ENCODE assay signal across 8 cellular contexts in the genomic region with DNA sequence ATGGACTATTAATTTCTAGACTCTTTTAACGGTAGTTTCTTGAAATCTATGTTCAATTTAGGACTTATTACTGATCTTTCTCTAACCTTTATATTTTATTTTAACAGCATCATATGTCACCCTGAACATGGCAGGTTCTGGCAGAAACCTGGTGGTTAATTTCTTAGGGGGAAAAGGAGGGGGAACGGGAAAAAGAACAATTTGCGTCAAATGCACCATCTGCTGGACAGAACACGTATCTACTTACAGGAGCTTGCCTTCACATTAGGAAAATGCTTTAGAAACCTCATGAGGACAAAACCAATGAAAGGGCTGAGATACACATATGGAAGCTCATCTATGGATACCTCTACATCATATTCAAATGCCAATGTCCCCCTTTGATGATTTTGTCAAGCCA.
DNase-seq lines count a peak whose midpoint lies in the region; ATAC-seq and TF ChIP-seq lines count a peak whose summit lies in the region.

No MANE protein-coding gene starts in this region.

- H3K27ac Mint-ChIP-seq in CD8-positive, alpha-beta T cell: no peak overlapping the region

- 21% methylated on average over 4 of the region's 4 CpGs for WGBS in liver

- H3K36me3 Mint-ChIP-seq in CD8-positive, alpha-beta T cell: no peaks in the 10 kb centered on the region

- peaks cover 6% of the 10 kb centered on the region for H3K27me3 Mint-ChIP-seq in CD8-positive, alpha-beta T cell (ENCODE audit: low read depth)

- H3K9ac ChIP-seq in Karpas-422 (ENCODE audit: low read length): no peak overlapping the region
- no peak overlapping the region for H3K9ac ChIP-seq in liver (ENCODE audit: low read depth in 1 of 2, low read length in 2 of 2)

- H3K9me3 Mint-ChIP-seq in CD8-positive, alpha-beta T cell: peaks cover 5% of the 10 kb centered on the region

- DNase-seq in DMS 273 (lab: John Stamatoyannopoulos, UW; ENCODE audit: unreplicated experiment): peak; percentile 63
- no peak for DNase-seq in DMS 273 treated with DMSO at 0.1 percent for 48 hours (lab: John Stamatoyannopoulos, UW)
- peak; percentile 64 for DNase-seq in Karpas-422
- DNase-seq in T1000 (lab: John Stamatoyannopoulos, UW): no peak
- DNase-seq in CD8-positive, alpha-beta T cell: no peak

- H3K27ac ChIP-seq in Karpas-422 (ENCODE audit: low read length) (no peak overlapping the region), VCaP (no peak overlapping the region), liver (ENCODE audit: low read depth in 1 of 2, low read length in 2 of 2) (no peak overlapping the region)
- H3K27ac ChIP-seq in CD8-positive, alpha-beta T cell (ENCODE audit: low read depth, low read length): no peak overlapping the region

- POLR2A ChIA-PET in CD8-positive, alpha-beta T cell (lab: Charles Lee): no interaction called here

- no peaks in the 10 kb centered on the region for H3K79me2 ChIP-seq in Karpas-422 (ENCODE audit: low read length)

- H3K4me1 ChIP-seq in Karpas-422 (ENCODE audit: low read length) (no peaks in the 10 kb centered on the region), liver (ENCODE audit: control insufficient read depth in 4 of 4, insufficient read depth in 4 of 4, low read length in 3 of 4) (no peaks in the 10 kb centered on the region)
- no peaks in the 10 kb centered on the region for H3K4me1 ChIP-seq in CD8-positive, alpha-beta T cell (ENCODE audit: insufficient read depth, low read length)

- ATAC-seq in GM21423 (IDR thresholded peaks at IDR 0.05; ENCODE audit: unreplicated experiment): no peak
- ATAC-seq in CD8-positive, alpha-beta T cell: no peak

- no peaks in the 10 kb centered on the region for H3K4me1 Mint-ChIP-seq in CD8-positive, alpha-beta T cell (ENCODE audit: low read depth)

- CTCF ChIA-PET in CD8-positive, alpha-beta T cell (lab: Charles Lee): no interaction called here

- H3K36me3 ChIP-seq in Karpas-422 (ENCODE audit: insufficient read depth, low read length) (no peaks in the 10 kb centered on the region), liver (ENCODE audit: control insufficient read depth in 4 of 4, insufficient read depth in 3 of 4, low read depth in 1 of 4, low read length in 3 of 4) (no peaks in the 10 kb centered on the region)
- no peaks in the 10 kb centered on the region for H3K36me3 ChIP-seq in CD8-positive, alpha-beta T cell (ENCODE audit: insufficient read depth, low read length)

- no peaks in the 10 kb centered on the region for H3K9me3 ChIP-seq in Karpas-422 (ENCODE audit: low read length)
- H3K9me3 ChIP-seq in liver (ENCODE audit: control insufficient read depth in 4 of 4, low read length in 3 of 4): no peaks in the 10 kb centered on the region
- H3K9me3 ChIP-seq in CD8-positive, alpha-beta T cell (ENCODE audit: low read length): no peaks in the 10 kb centered on the region

- TF ChIP-seq CTCF in VCaP (conservative IDR thresholded peaks at IDR 0.05): peak; percentile 87
- peak; percentile 35 for TF ChIP-seq CTCF in liver (IDR thresholded peaks at IDR 0.05; ENCODE audit: low read depth, low read length, missing input control)
- no peak for TF ChIP-seq CTCF in CD8-positive, alpha-beta T cell (IDR thresholded peaks at IDR 0.05)

- no peak overlapping the region for H3K4me3 ChIP-seq in Karpas-422 (ENCODE audit: low read length)
- no peak overlapping the region for H3K4me3 ChIP-seq in liver (ENCODE audit: low read depth in 1 of 3, low read length in 3 of 3)
- no peak overlapping the region for H3K4me3 ChIP-seq in CD8-positive, alpha-beta T cell (ENCODE audit: low read depth, low read length)

- H3K4me2 ChIP-seq in Karpas-422 (ENCODE audit: low read depth, low read length, poor library complexity, severe bottlenecking): no peak overlapping the region

- H2AFZ ChIP-seq in Karpas-422 (ENCODE audit: low read length): no peak overlapping the region

- H4K20me1 ChIP-seq in Karpas-422 (ENCODE audit: insufficient read depth, low read depth, low read length): no peaks in the 10 kb centered on the region

- peak; percentile 53 to 67 for TF ChIP-seq RAD21 in liver (IDR thresholded peaks at IDR 0.05)

- no peak overlapping the region for H3K4me3 Mint-ChIP-seq in CD8-positive, alpha-beta T cell

- H3K27me3 ChIP-seq in Karpas-422 (ENCODE audit: low read length): no peaks in the 10 kb centered on the region
- H3K27me3 ChIP-seq in liver (ENCODE audit: control insufficient read depth in 4 of 4, insufficient read depth in 4 of 4, low read length in 3 of 4): no peaks in the 10 kb centered on the region
- H3K27me3 ChIP-seq in CD8-positive, alpha-beta T cell (ENCODE audit: insufficient read depth, low read length): no peaks in the 10 kb centered on the region

- intact Hi-C loops in CD8-positive, alpha-beta T cell (cut with DNase I, micrococcal nuclease): no loop called here

- no peaks in the 10 kb centered on the region for H3K9me2 ChIP-seq in Karpas-422 (replicated peaks; ENCODE audit: insufficient read depth, low read length)

TF ChIP-seq in liver, 16 proteins besides CTCF, POLR2A, EP300 and RAD21:
- TF ChIP-seq, protein P1, sequence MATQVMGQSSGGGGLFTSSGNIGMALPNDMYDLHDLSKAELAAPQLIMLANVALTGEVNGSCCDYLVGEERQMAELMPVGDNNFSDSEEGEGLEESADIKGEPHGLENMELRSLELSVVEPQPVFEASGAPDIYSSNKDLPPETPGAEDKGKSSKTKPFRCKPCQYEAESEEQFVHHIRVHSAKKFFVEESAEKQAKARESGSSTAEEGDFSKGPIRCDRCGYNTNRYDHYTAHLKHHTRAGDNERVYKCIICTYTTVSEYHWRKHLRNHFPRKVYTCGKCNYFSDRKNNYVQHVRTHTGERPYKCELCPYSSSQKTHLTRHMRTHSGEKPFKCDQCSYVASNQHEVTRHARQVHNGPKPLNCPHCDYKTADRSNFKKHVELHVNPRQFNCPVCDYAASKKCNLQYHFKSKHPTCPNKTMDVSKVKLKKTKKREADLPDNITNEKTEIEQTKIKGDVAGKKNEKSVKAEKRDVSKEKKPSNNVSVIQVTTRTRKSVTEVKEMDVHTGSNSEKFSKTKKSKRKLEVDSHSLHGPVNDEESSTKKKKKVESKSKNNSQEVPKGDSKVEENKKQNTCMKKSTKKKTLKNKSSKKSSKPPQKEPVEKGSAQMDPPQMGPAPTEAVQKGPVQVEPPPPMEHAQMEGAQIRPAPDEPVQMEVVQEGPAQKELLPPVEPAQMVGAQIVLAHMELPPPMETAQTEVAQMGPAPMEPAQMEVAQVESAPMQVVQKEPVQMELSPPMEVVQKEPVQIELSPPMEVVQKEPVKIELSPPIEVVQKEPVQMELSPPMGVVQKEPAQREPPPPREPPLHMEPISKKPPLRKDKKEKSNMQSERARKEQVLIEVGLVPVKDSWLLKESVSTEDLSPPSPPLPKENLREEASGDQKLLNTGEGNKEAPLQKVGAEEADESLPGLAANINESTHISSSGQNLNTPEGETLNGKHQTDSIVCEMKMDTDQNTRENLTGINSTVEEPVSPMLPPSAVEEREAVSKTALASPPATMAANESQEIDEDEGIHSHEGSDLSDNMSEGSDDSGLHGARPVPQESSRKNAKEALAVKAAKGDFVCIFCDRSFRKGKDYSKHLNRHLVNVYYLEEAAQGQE (IDR thresholded peaks at IDR 0.05): no peak
- TF ChIP-seq, protein P2, sequence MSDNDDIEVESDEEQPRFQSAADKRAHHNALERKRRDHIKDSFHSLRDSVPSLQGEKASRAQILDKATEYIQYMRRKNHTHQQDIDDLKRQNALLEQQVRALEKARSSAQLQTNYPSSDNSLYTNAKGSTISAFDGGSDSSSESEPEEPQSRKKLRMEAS (IDR thresholded peaks at IDR 0.05): no peak
- no peak for TF ChIP-seq SP1 (IDR thresholded peaks at IDR 0.05)
- no peak for TF ChIP-seq HNF4A (conservative IDR thresholded peaks at IDR 0.05)
- TF ChIP-seq NR2F2 (IDR thresholded peaks at IDR 0.05): no peak
- no peak for TF ChIP-seq HNF4G (IDR thresholded peaks at IDR 0.05)
- TF ChIP-seq RXRA (IDR thresholded peaks at IDR 0.05): no peak
- TF ChIP-seq YY1 (IDR thresholded peaks at IDR 0.05): no peak
- no peak for TF ChIP-seq EGR1 (IDR thresholded peaks at IDR 0.05; ENCODE audit: low read depth in 2 of 2)
- TF ChIP-seq ATF3 (IDR thresholded peaks at IDR 0.05): no peak
- TF ChIP-seq, protein P3, sequence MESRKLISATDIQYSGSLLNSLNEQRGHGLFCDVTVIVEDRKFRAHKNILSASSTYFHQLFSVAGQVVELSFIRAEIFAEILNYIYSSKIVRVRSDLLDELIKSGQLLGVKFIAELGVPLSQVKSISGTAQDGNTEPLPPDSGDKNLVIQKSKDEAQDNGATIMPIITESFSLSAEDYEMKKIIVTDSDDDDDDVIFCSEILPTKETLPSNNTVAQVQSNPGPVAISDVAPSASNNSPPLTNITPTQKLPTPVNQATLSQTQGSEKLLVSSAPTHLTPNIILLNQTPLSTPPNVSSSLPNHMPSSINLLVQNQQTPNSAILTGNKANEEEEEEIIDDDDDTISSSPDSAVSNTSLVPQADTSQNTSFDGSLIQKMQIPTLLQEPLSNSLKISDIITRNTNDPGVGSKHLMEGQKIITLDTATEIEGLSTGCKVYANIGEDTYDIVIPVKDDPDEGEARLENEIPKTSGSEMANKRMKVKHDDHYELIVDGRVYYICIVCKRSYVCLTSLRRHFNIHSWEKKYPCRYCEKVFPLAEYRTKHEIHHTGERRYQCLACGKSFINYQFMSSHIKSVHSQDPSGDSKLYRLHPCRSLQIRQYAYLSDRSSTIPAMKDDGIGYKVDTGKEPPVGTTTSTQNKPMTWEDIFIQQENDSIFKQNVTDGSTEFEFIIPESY (IDR thresholded peaks at IDR 0.05): no peak
- TF ChIP-seq TAF1 (conservative IDR thresholded peaks at IDR 0.05): no peak
- no peak for TF ChIP-seq JUND (IDR thresholded peaks at IDR 0.05)
- TF ChIP-seq GABPA (IDR thresholded peaks at IDR 0.05 in 1 of 2, conservative IDR thresholded peaks at IDR 0.05 in 1 of 2): no peak
- no peak for TF ChIP-seq FOXA1 (IDR thresholded peaks at IDR 0.05)
- no peak for TF ChIP-seq FOXA2 (IDR thresholded peaks at IDR 0.05)

Comparison
In these comparisons a context has a peak if more than half of its experiments do, and no peak if none do; other contexts are left out.
1. DNase-seq: peak in DMS 273 (single experiment) and Karpas-422 (single experiment); none in DMS 273 treated with DMSO at 0.1 percent for 48 hours (single experiment), T1000 (single experiment) and CD8-positive, alpha-beta T cell (0 of 7).